ENCODE assay signal across 17 cellular contexts in the genomic region with DNA sequence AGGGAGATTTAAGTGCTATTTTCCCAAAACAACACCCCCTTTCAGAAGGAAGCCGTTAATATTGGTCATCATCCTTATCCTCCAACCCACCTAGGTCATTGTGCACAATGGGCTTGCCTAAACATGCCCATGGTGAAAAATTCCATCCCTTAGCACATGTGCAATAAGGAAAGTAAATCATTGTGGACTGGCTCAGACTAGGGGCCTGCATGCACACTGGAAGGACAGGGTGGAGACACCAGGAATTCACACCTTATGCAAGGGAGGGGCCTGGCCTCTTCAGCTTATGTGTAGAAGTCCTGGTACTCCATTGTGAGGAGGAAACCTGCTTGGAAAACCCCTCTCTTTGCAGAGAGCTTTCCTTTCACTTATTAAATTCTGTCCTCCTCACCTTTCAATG.
"Had no signal": no experiment of that assay in that cellular context is flagged by ENCODE, and none has a peak within 500 bp of the region (broad histone marks: within the 10 kb centered on the region; RNA-seq: fewer than 3 reads in every experiment).

No MANE protein-coding gene starts in this region.

- H3K27ac Mint-ChIP-seq: activated CD8-positive, alpha-beta memory T cell treated with anti-CD3 and anti-CD28 coated beads, Interleukin-2, amount 10 ng/mL, durations not matched to agents 7 days and 5 days; activated naive CD8-positive, alpha-beta T cell treated with anti-CD3 and anti-CD28 coated beads for 36 hours; activated T-cell treated with anti-CD3 and anti-CD28 coated beads, Interleukin-2, amount 50 U/mL, for 24 hours; natural killer cell; stimulated activated memory B cell treated with anti-CD40 and anti-IgM and Interleukin-4, amounts not matched to agents 10 μg/mL and 1 μg/mL and 100 μg/mL, for 72 hours had no signal

- H3K4me1 Mint-ChIP-seq: activated CD8-positive, alpha-beta memory T cell treated with anti-CD3 and anti-CD28 coated beads, Interleukin-2, amount 10 ng/mL, durations not matched to agents 7 days and 5 days; activated naive CD8-positive, alpha-beta T cell treated with anti-CD3 and anti-CD28 coated beads for 36 hours; natural killer cell; stimulated activated memory B cell treated with anti-CD40 and anti-IgM and Interleukin-4, amounts not matched to agents 10 μg/mL and 1 μg/mL and 100 μg/mL, for 72 hours had no signal

- H3K36me3 Mint-ChIP-seq: activated CD8-positive, alpha-beta memory T cell treated with anti-CD3 and anti-CD28 coated beads, Interleukin-2, amount 10 ng/mL, durations not matched to agents 7 days and 5 days; activated naive CD8-positive, alpha-beta T cell treated with anti-CD3 and anti-CD28 coated beads for 36 hours; natural killer cell; stimulated activated memory B cell treated with anti-CD40 and anti-IgM and Interleukin-4, amounts not matched to agents 10 μg/mL and 1 μg/mL and 100 μg/mL, for 72 hours had no signal

- H3K27ac ChIP-seq: dorsolateral prefrontal cortex, prostate gland, right lobe of liver had no signal

- H3K27me3 Mint-ChIP-seq: activated CD8-positive, alpha-beta memory T cell treated with anti-CD3 and anti-CD28 coated beads, Interleukin-2, amount 10 ng/mL, durations not matched to agents 7 days and 5 days; activated naive CD8-positive, alpha-beta T cell treated with anti-CD3 and anti-CD28 coated beads for 36 hours; activated T-cell treated with anti-CD3 and anti-CD28 coated beads, Interleukin-2, amount 50 U/mL, for 24 hours; stimulated activated memory B cell treated with anti-CD40 and anti-IgM and Interleukin-4, amounts not matched to agents 10 μg/mL and 1 μg/mL and 100 μg/mL, for 72 hours had no signal

- H3K4me1 ChIP-seq: prostate gland, right lobe of liver had no signal

- H3K4me3 Mint-ChIP-seq: activated CD8-positive, alpha-beta memory T cell treated with anti-CD3 and anti-CD28 coated beads, Interleukin-2, amount 10 ng/mL, durations not matched to agents 7 days and 5 days; activated naive CD8-positive, alpha-beta T cell treated with anti-CD3 and anti-CD28 coated beads for 36 hours; activated T-cell treated with anti-CD3 and anti-CD28 coated beads, Interleukin-2, amount 50 U/mL, for 24 hours; natural killer cell; stimulated activated memory B cell treated with anti-CD40 and anti-IgM and Interleukin-4, amounts not matched to agents 10 μg/mL and 1 μg/mL and 100 μg/mL, for 72 hours had no signal

- DNase-seq: activated CD4-positive, alpha-beta T cell treated with anti-CD3 and anti-CD28 coated beads for 1 hour; activated CD4-positive, alpha-beta T cell treated with anti-CD3 and anti-CD28 coated beads, Interleukin-2, amount 50 U/mL, for 48 hours; activated CD8-positive, alpha-beta memory T cell treated with anti-CD3 and anti-CD28 coated beads, Interleukin-2, amount 10 ng/mL, durations not matched to agents 7 days and 5 days; activated gamma-delta T cell; activated naive CD8-positive, alpha-beta T cell treated with anti-CD3 and anti-CD28 coated beads for 36 hours; activated T-cell treated with anti-CD3 and anti-CD28 coated beads, Interleukin-2, amount 50 U/mL, for 24 hours; dorsolateral prefrontal cortex; hippocampal formation; kidney glomerular epithelial cell; mucosa of descending colon; natural killer cell; occipital lobe; right lobe of liver; trophoblast cell had no signal

- H3K27me3 ChIP-seq: right lobe of liver had no signal

- H3K9me3 ChIP-seq: prostate gland had no signal

- H3K36me3 ChIP-seq: prostate gland, right lobe of liver had no signal

- H3K4me3 ChIP-seq: dorsolateral prefrontal cortex, lung, mucosa of descending colon, prostate gland, right lobe of liver had no signal

- ATAC-seq: activated CD8-positive, alpha-beta memory T cell treated with anti-CD3 and anti-CD28 coated beads, Interleukin-2, amount 10 ng/mL, durations not matched to agents 7 days and 5 days; mucosa of descending colon; natural killer cell; right lobe of liver; stimulated activated memory B cell treated with anti-CD40 and anti-IgM and Interleukin-4, amounts not matched to agents 10 μg/mL and 1 μg/mL and 100 μg/mL, for 72 hours had no signal

- H3K9me3 Mint-ChIP-seq: activated T-cell treated with anti-CD3 and anti-CD28 coated beads, Interleukin-2, amount 50 U/mL, for 24 hours had no signal
